32 cellular contexts compared by ENCODE assay signal in genomic region chr2:28035163-28035690, GRCh38.
"Had no signal": no experiment of that assay in that cellular context is flagged by ENCODE, and none has a peak within 500 bp of the region (broad histone marks: within the 10 kb centered on the region; RNA-seq: fewer than 3 reads in every experiment).

No MANE protein-coding gene starts in this region.

- ATAC-seq: effector memory CD8-positive, alpha-beta T cell; foreskin keratinocyte; naive thymus-derived CD4-positive, alpha-beta T cell; stimulated activated memory B cell treated with anti-CD40 and anti-IgM and Interleukin-4, amounts not matched to agents 10 μg/mL and 1 μg/mL and 100 μg/mL, for 72 hours; stimulated activated naive CD8-positive, alpha-beta T cell treated with anti-CD3 and anti-CD28 coated beads, Interleukin-15, amount 100 ng/mL, for 72 hours; T-helper 17 cell had no signal

- H3K9me3 ChIP-seq: ascending aorta, esophagus muscularis mucosa, ovary, uterus had no signal

- H3K27ac Mint-ChIP-seq: activated CD4-positive, alpha-beta memory T cell treated with anti-CD3 and anti-CD28 coated beads, Interleukin-2, amount 10 ng/mL, durations not matched to agents 7 days and 5 days; activated CD4-positive, alpha-beta T cell treated with anti-CD3 and anti-CD28 coated beads, Interleukin-2, amount 10 ng/mL, durations not matched to agents 7 days and 5 days; activated naive CD4-positive, alpha-beta T cell treated with anti-CD3 and anti-CD28 coated beads, Interleukin-2, amount 10 ng/mL, durations not matched to agents 7 days and 5 days; activated naive CD8-positive, alpha-beta T cell treated with anti-CD3 and anti-CD28 coated beads, Interleukin-2, amount 10 ng/mL, durations not matched to agents 7 days and 5 days; activated T-cell treated with anti-CD3 and anti-CD28 coated beads, Interleukin-2, amount 50 U/mL, for 24 hours; brain; effector memory CD8-positive, alpha-beta T cell; memory B cell; progenitor cell of endocrine pancreas; stimulated activated memory B cell treated with anti-CD40 and anti-IgM and Interleukin-4, amounts not matched to agents 10 μg/mL and 1 μg/mL and 100 μg/mL, for 72 hours; T-helper 17 cell; type B pancreatic cell had no signal

- H3K27me3 Mint-ChIP-seq: activated CD4-positive, alpha-beta memory T cell treated with anti-CD3 and anti-CD28 coated beads, Interleukin-2, amount 10 ng/mL, durations not matched to agents 7 days and 5 days; activated CD4-positive, alpha-beta T cell treated with anti-CD3 and anti-CD28 coated beads, Interleukin-2, amount 10 ng/mL, durations not matched to agents 7 days and 5 days; activated naive CD4-positive, alpha-beta T cell treated with anti-CD3 and anti-CD28 coated beads, Interleukin-2, amount 10 ng/mL, durations not matched to agents 7 days and 5 days; activated naive CD8-positive, alpha-beta T cell treated with anti-CD3 and anti-CD28 coated beads, Interleukin-2, amount 10 ng/mL, durations not matched to agents 7 days and 5 days; activated T-cell treated with anti-CD3 and anti-CD28 coated beads, Interleukin-2, amount 50 U/mL, for 24 hours; brain; effector memory CD8-positive, alpha-beta T cell; memory B cell; naive thymus-derived CD4-positive, alpha-beta T cell; progenitor cell of endocrine pancreas; stimulated activated memory B cell treated with anti-CD40 and anti-IgM and Interleukin-4, amounts not matched to agents 10 μg/mL and 1 μg/mL and 100 μg/mL, for 72 hours; stimulated activated naive CD8-positive, alpha-beta T cell treated with anti-CD3 and anti-CD28 coated beads, Interleukin-15, amount 100 ng/mL, for 72 hours; T-helper 17 cell; type B pancreatic cell had no signal

- H3K9me3 Mint-ChIP-seq: activated CD4-positive, alpha-beta T cell treated with anti-CD3 and anti-CD28 coated beads, Interleukin-2, amount 10 ng/mL, durations not matched to agents 7 days and 5 days; activated naive CD4-positive, alpha-beta T cell treated with anti-CD3 and anti-CD28 coated beads, Interleukin-2, amount 10 ng/mL, durations not matched to agents 7 days and 5 days; activated T-cell treated with anti-CD3 and anti-CD28 coated beads, Interleukin-2, amount 50 U/mL, for 24 hours; brain; effector memory CD8-positive, alpha-beta T cell; memory B cell; stimulated activated memory B cell treated with anti-CD40 and anti-IgM and Interleukin-4, amounts not matched to agents 10 μg/mL and 1 μg/mL and 100 μg/mL, for 72 hours; stimulated activated naive CD8-positive, alpha-beta T cell treated with anti-CD3 and anti-CD28 coated beads, Interleukin-15, amount 100 ng/mL, for 72 hours; type B pancreatic cell had no signal

- DNase-seq: activated CD4-positive, alpha-beta memory T cell treated with anti-CD3 and anti-CD28 coated beads, Interleukin-2, amount 10 ng/mL, durations not matched to agents 7 days and 5 days; activated CD4-positive, alpha-beta T cell treated with anti-CD3 and anti-CD28 coated beads, Interleukin-2, amount 10 ng/mL, durations not matched to agents 7 days and 5 days; activated CD4-positive, CD25-positive, alpha-beta regulatory T cell treated with anti-CD3 and anti-CD28 coated beads, Interleukin-2, amount 50 U/mL, for 72 hours; activated CD8-positive, alpha-beta memory T cell treated with anti-CD3 and anti-CD28 coated beads, Interleukin-2, amount 50 U/mL, for 48 hours; activated gamma-delta T cell; activated naive CD4-positive, alpha-beta T cell treated with anti-CD3 and anti-CD28 coated beads, Interleukin-2, amount 10 ng/mL, durations not matched to agents 7 days and 5 days; activated naive CD8-positive, alpha-beta T cell treated with anti-CD3 and anti-CD28 coated beads, Interleukin-2, amount 10 ng/mL, durations not matched to agents 7 days and 5 days; activated T-cell treated with anti-CD3 and anti-CD28 coated beads, Interleukin-2, amount 50 U/mL, for 24 hours; effector memory CD8-positive, alpha-beta T cell; foreskin keratinocyte; midbrain; naive thymus-derived CD4-positive, alpha-beta T cell; ovary; retina; stimulated activated CD4-positive, alpha-beta T cell treated with anti-CD3 and anti-CD28 coated beads, Interleukin-1b, Interleukin-23, amount 100 ng/mL, for 48 hours; stimulated activated CD4-positive, alpha-beta T cell treated with anti-CD3 and anti-CD28 coated beads, Interleukin-4, amount 100 ng/mL, for 4 hours; stimulated activated CD8-positive, alpha-beta memory T cell treated with anti-CD3 and anti-CD28 coated beads, Interleukin-4, amount 100 ng/mL, for 48 hours; stimulated activated naive CD8-positive, alpha-beta T cell treated with anti-CD3 and anti-CD28 coated beads, Interleukin-15, amount 100 ng/mL, for 72 hours; substantia nigra; T-helper 17 cell; T1000; uterus had no signal

- H3K4me3 ChIP-seq: ascending aorta, cardiac muscle cell, coronary artery, esophagus muscularis mucosa, ovary, smooth muscle cell, uterus had no signal

- H3K4me2 ChIP-seq: smooth muscle cell had no signal

- H3K4me1 ChIP-seq: foreskin keratinocyte, uterus had no signal

- H3K4me3 Mint-ChIP-seq: activated CD4-positive, alpha-beta memory T cell treated with anti-CD3 and anti-CD28 coated beads, Interleukin-2, amount 10 ng/mL, durations not matched to agents 7 days and 5 days; activated CD4-positive, alpha-beta T cell treated with anti-CD3 and anti-CD28 coated beads, Interleukin-2, amount 10 ng/mL, durations not matched to agents 7 days and 5 days; activated naive CD4-positive, alpha-beta T cell treated with anti-CD3 and anti-CD28 coated beads, Interleukin-2, amount 10 ng/mL, durations not matched to agents 7 days and 5 days; activated naive CD8-positive, alpha-beta T cell treated with anti-CD3 and anti-CD28 coated beads, Interleukin-2, amount 10 ng/mL, durations not matched to agents 7 days and 5 days; activated T-cell treated with anti-CD3 and anti-CD28 coated beads, Interleukin-2, amount 50 U/mL, for 24 hours; brain; effector memory CD8-positive, alpha-beta T cell; memory B cell; naive thymus-derived CD4-positive, alpha-beta T cell; stimulated activated memory B cell treated with anti-CD40 and anti-IgM and Interleukin-4, amounts not matched to agents 10 μg/mL and 1 μg/mL and 100 μg/mL, for 72 hours; stimulated activated naive CD8-positive, alpha-beta T cell treated with anti-CD3 and anti-CD28 coated beads, Interleukin-15, amount 100 ng/mL, for 72 hours; T-helper 17 cell; type B pancreatic cell had no signal

- H3K27ac ChIP-seq: ascending aorta, cardiac muscle cell, coronary artery, foreskin keratinocyte, ovary had no signal

- H3K36me3 Mint-ChIP-seq: activated naive CD4-positive, alpha-beta T cell treated with anti-CD3 and anti-CD28 coated beads, Interleukin-2, amount 10 ng/mL, durations not matched to agents 7 days and 5 days; brain; type B pancreatic cell had no signal

- H3K4me1 Mint-ChIP-seq: memory B cell; stimulated activated memory B cell treated with anti-CD40 and anti-IgM and Interleukin-4, amounts not matched to agents 10 μg/mL and 1 μg/mL and 100 μg/mL, for 72 hours had no signal
